ENCODE assay signal across 8 cellular contexts in the genomic region with DNA sequence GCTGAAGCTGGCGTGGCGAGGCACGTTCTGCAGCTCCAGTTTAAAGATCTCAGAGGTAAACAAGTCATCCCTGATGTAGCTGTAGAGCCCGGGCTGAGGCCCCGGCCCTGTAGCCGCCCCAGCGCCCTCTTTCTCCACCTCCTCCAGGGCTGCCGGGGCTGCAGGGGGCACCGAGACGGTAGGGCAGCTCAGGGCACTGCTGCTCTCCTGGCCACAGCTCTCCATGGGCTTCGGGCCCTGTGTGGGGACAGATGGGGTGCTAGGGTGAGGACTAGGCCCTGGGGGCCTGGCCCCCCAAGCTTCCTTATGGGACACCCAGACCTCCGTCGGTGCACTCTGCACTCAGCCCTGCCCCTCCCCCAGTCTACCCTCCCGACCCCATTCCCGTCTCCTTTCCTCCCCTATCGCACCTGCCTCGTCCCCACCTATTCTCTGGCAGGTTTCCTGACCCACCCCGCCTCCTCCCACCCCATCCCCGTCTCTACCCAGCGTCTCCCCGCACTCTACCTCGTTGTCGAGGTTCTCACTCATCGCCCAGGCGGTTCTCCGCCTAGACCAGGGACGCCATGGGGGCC. TPM values are rescaled to one million over a fixed set of nuclear protein-coding genes. Genes with fewer than 3 reads are reported as not detected.
DNase-seq lines count a peak whose midpoint lies in the region; ATAC-seq, FAIRE-seq and TF ChIP-seq lines count a peak whose summit lies in the region.

No MANE protein-coding gene starts in this region.

- H3K27me3 ChIP-seq in body of pancreas (no peaks in the 10 kb centered on the region), HepG2 (ENCODE audit: control insufficient read depth in 1 of 2, insufficient read depth in 2 of 2, low read length in 2 of 2) (no peaks in the 10 kb centered on the region; a peak in 1 of 5 replicates), transverse colon (no peaks in the 10 kb centered on the region)

- no peak overlapping the region for H2AFZ ChIP-seq in HepG2 (ENCODE audit: low read length)

- TF ChIP-seq EP300 in HepG2 (IDR thresholded peaks at IDR 0.05; ENCODE audit: low read depth in 2 of 2, low read length in 2 of 2) (no peak), HepG2 (CRISPR knock-in tag; IDR thresholded peaks at IDR 0.05; ENCODE audit: borderline replicate concordance) (no peak), transverse colon (IDR thresholded peaks at IDR 0.05; ENCODE audit: low read depth) (no peak)

- peak overlapping the region; percentile 47 to 92 for H3K4me3 ChIP-seq in body of pancreas
- peak overlapping the region; percentile 79 to 85 (median 85) for H3K4me3 ChIP-seq in HepG2 (replicated peaks in 1 of 3; ENCODE audit: insufficient read depth in 1 of 3, low read depth in 2 of 3, low read length in 3 of 3)
- peak overlapping the region; percentile 69 to 96 (median 88) for H3K4me3 ChIP-seq in transverse colon

- 0 out of 2 replicates have a peak, but pooled peaks cover 3% of the 10 kb centered on the region for H4K20me1 ChIP-seq in HepG2 (ENCODE audit: insufficient read depth, low read length)

- H3K79me2 ChIP-seq in HepG2 (ENCODE audit: insufficient read depth, low read length), result peaks cover 57% of the 10 kb centered on the region

- H3K27ac Mint-ChIP-seq in activated T-cell treated with anti-CD3 and anti-CD28 coated beads, Interleukin-2, amount 50 U/mL, for 24 hours, result peak overlapping the region; percentile 96

- H3K27me3 Mint-ChIP-seq in activated T-cell treated with anti-CD3 and anti-CD28 coated beads, Interleukin-2, amount 50 U/mL, for 24 hours, result no peaks in the 10 kb centered on the region

- BruUV-seq in HepG2 (replicated peaks; lab: Mats Ljungman, UMichigan), result TSS peak; percentile 66

- DNase-seq in activated T-cell treated with anti-CD3 and anti-CD28 coated beads, Interleukin-2, amount 50 U/mL, for 24 hours, result no peak
- DNase-seq in activated T-cell treated with anti-CD3 and anti-CD28 coated beads for 4 hours (no peak), body of pancreas (peak in 3 of 4 donors; percentile 36 to 58 (median 38)), HepG2 (ENCODE audit: low spot score) (no peak), transverse colon (no peak), NCI-H2029 (lab: John Stamatoyannopoulos, UW) (no peak)

- peak overlapping the region; percentile 90 for H3K4me3 Mint-ChIP-seq in activated T-cell treated with anti-CD3 and anti-CD28 coated beads, Interleukin-2, amount 50 U/mL, for 24 hours

- H3K27ac ChIP-seq in body of pancreas (peak overlapping the region; percentile 66 to 93 (median 88)), HepG2 (ENCODE audit: extremely low read length, insufficient read depth, low read length) (peak overlapping the region; percentile 78), transverse colon (peak overlapping the region; percentile 82 to 95 (median 88))

- CTCF ChIA-PET in HepG2 (lab: Yijun Ruan, JAX; ENCODE audit: low intra/inter-chr PET ratio, low total read pairs), result no interaction called here

- 3 to 4% methylated on average over 10 to 27 of the region's 27 CpGs for WGBS in body of pancreas, 2 donors
- 2% methylated on average over 17 of the region's 27 CpGs for WGBS in HepG2 (ENCODE audit: low lambda C conversion rate)
- 6% methylated on average over 26 of the region's 27 CpGs; no CpG with 5 or more reads in 1 of the 2 donors for WGBS in transverse colon (ENCODE audit: low coverage in 1 of 2), 2 donors

- peak overlapping the region; percentile 90 for H3K9ac ChIP-seq in HepG2 (ENCODE audit: insufficient read depth, low read depth, low read length)

- in situ Hi-C loops in HepG2 (cut with HindIII; ENCODE audit: extremely low pct_ligation_motif_present, low pct_unique_long_range_greater_than_20kb), result no loop called here
- in situ Hi-C loops in transverse colon (cut with MboI; ENCODE audit: low pct_ligation_motif_present in 1 of 4, low pct_unique_long_range_greater_than_20kb in 1 of 4, low sequenced_read_pairs in 3 of 4), result no loop called here

- H3K9me3 Mint-ChIP-seq in activated T-cell treated with anti-CD3 and anti-CD28 coated beads, Interleukin-2, amount 50 U/mL, for 24 hours, result no peaks in the 10 kb centered on the region

- peak overlapping the region; percentile 84 for H3K4me2 ChIP-seq in HepG2 (ENCODE audit: low read depth, low read length)

- no peak for ATAC-seq in body of pancreas
- ATAC-seq in HepG2, result peak; percentile 17
- no peak for ATAC-seq in GM18858 (IDR thresholded peaks at IDR 0.05; ENCODE audit: unreplicated experiment)
- no peak for ATAC-seq in GM18519 (IDR thresholded peaks at IDR 0.05; ENCODE audit: low FRiP score, unreplicated experiment)

- peaks cover 92% of the 10 kb centered on the region for H3K36me3 Mint-ChIP-seq in activated T-cell treated with anti-CD3 and anti-CD28 coated beads, Interleukin-2, amount 50 U/mL, for 24 hours (ENCODE audit: low read depth)

- POLR2A ChIA-PET in HepG2 (lab: Yijun Ruan, JAX), result interaction anchor here (0.7 to 2.2 kb wide), 7 partner anchors 9 to 277 kb away, joined by 3 to 15 read pairs (median 4); a partner anchor contains a TSS

- H3K4me1 ChIP-seq in body of pancreas (peaks cover 60% of the 10 kb centered on the region), HepG2 (ENCODE audit: insufficient read depth, low read length) (peaks cover 54% of the 10 kb centered on the region), transverse colon (peaks cover 14 to 37% (median 27%) of the 10 kb centered on the region in 4 donors)

- H3K36me3 ChIP-seq in body of pancreas (replicated peaks in 1 of 2; ENCODE audit: insufficient read depth in 1 of 2, low read depth in 2 of 2) (peaks cover 0 to 8% of the 10 kb centered on the region in 2 donors), HepG2 (replicated peaks in 1 of 2; ENCODE audit: control insufficient read depth in 1 of 2, insufficient read depth in 2 of 2, low read length in 2 of 2) (peaks cover 9 to 69% of the 10 kb centered on the region in 2 experiments), transverse colon (no peaks in the 10 kb centered on the region)

- TF ChIP-seq RAD21 in HepG2 (CRISPR knock-in tag; IDR thresholded peaks at IDR 0.05), result no peak

- intact Hi-C loops in body of pancreas (cut with DNase I) (no loop called here), HepG2 (cut with micrococcal nuclease; ENCODE audit: unreplicated experiment) (loop anchor here (5.0 kb wide), 1 partner anchor 34 kb away; a partner anchor contains a TSS), transverse colon (cut with DNase I; ENCODE audit: low total_unique reads) (no loop called here)

- no peak for FAIRE-seq in HepG2 (lab: Jason Lieb, UNC)

- TF ChIP-seq POLR2A in body of pancreas (IDR thresholded peaks at IDR 0.05) (no peak), HepG2 (IDR thresholded peaks at IDR 0.05; ENCODE audit: insufficient read depth in 1 of 2, low read depth in 2 of 2, low read length in 2 of 2) (no peak), transverse colon (IDR thresholded peaks at IDR 0.05) (no peak)

- no peaks in the 10 kb centered on the region for H3K9me3 ChIP-seq in body of pancreas
- no peaks in the 10 kb centered on the region for H3K9me3 ChIP-seq in HepG2 (ENCODE audit: low read length)
- no peaks in the 10 kb centered on the region for H3K9me3 ChIP-seq in transverse colon

- peaks cover 64% of the 10 kb centered on the region for H3K4me1 Mint-ChIP-seq in activated T-cell treated with anti-CD3 and anti-CD28 coated beads, Interleukin-2, amount 50 U/mL, for 24 hours (ENCODE audit: low read depth)

- TF ChIP-seq CTCF in body of pancreas (IDR thresholded peaks at IDR 0.05), result no peak
- no peak for TF ChIP-seq CTCF in HepG2 (CRISPR knock-in tag; IDR thresholded peaks at IDR 0.05)
- no peak for TF ChIP-seq CTCF in transverse colon (IDR thresholded peaks at IDR 0.05)

RNA-seq across cellular contexts. Expression of a gene that starts 0.6 kb away (rescaled TPM):
- total RNA-seq in body of pancreas (100 to 1,000 TPM in 1 of 2 donors, 10 to 100 TPM in 1; 69.3 to 134 TPM), HepG2 (2016; rRNA removed; fragmentation: Illumina TruSeq; extraction: Trizol) (492 and 544 TPM in 2 replicates), transverse colon (100 to 1,000 TPM in 3 of 4 donors, 10 to 100 TPM in 1; 45.6 to 128 (median 106) TPM)
- total RNA-seq in HepG2 (2016; cell fraction: cytosol; rRNA removed; fragmentation: Illumina TruSeq; extraction: Trizol; ENCODE audit: low read depth), result 261 and 299 TPM in 2 replicates
- total RNA-seq in HepG2 (2016; cell fraction: insoluble cytoplasmic fraction; rRNA removed; fragmentation: Illumina TruSeq; extraction: Trizol), result 488 and 609 TPM in 2 replicates
- total RNA-seq in HepG2 (2016; cell fraction: membrane; rRNA removed; fragmentation: Illumina TruSeq; extraction: Trizol), result 327 and 371 TPM in 2 replicates
- total RNA-seq in HepG2 (2016; cell fraction: nucleus; rRNA removed; fragmentation: Illumina TruSeq; extraction: Trizol), result 174 and 196 TPM in 2 replicates
- polyA plus RNA-seq in HepG2 (2011; rRNA removed), result 167 and 181 TPM in 2 replicates
- 186 and 192 TPM in 2 replicates for polyA plus RNA-seq in HepG2 (2011; cell fraction: cytosol; rRNA removed)
- polyA plus RNA-seq in HepG2 (2011; cell fraction: nucleus; rRNA removed), result 148 and 170 TPM in 2 replicates
- 127 and 149 TPM in 2 replicates for polyA plus RNA-seq in HepG2 (2012)
- polyA plus RNA-seq in HepG2 (2016; cell fraction: cytosol; fragmentation: Illumina TruSeq; extraction: Trizol; ENCODE audit: low read depth), result 239 and 293 TPM in 2 replicates
- 614 and 703 TPM in 2 replicates for polyA plus RNA-seq in HepG2 (2016; cell fraction: insoluble cytoplasmic fraction; fragmentation: Illumina TruSeq; extraction: Trizol; ENCODE audit: low read depth)
- polyA plus RNA-seq in HepG2 (2016; cell fraction: membrane; fragmentation: Illumina TruSeq; extraction: Trizol; ENCODE audit: low read depth), result 272 and 323 TPM in 2 replicates
- 346 and 368 TPM in 2 replicates for polyA plus RNA-seq in HepG2 (2016; cell fraction: nucleus; fragmentation: Illumina TruSeq; extraction: Trizol; ENCODE audit: insufficient read depth, low read depth)
- polyA minus RNA-seq in HepG2 (2011; rRNA and poly(A)+ RNA removed; ENCODE audit: low replicate concordance), result 156 and 233 TPM in 2 replicates
- polyA minus RNA-seq in HepG2 (2011; cell fraction: cytosol; rRNA and poly(A)+ RNA removed), result 76.0 and 88.9 TPM in 2 replicates
- polyA minus RNA-seq in HepG2 (2011; cell fraction: nucleus; rRNA and poly(A)+ RNA removed), result 52.2 and 57.9 TPM in 2 replicates

RNA-seq across cellular contexts. Expression of a gene that starts 0.6 kb away (rescaled TPM):
- total RNA-seq in body of pancreas (10 to 100 TPM; 76.8 to 98.6 TPM), HepG2 (2016; rRNA removed; fragmentation: Illumina TruSeq; extraction: Trizol) (18.4 and 30.3 TPM in 2 replicates), transverse colon (10 to 100 TPM; 38.6 to 77.4 (median 46.5) TPM)
- 11.5 and 14.4 TPM in 2 replicates for total RNA-seq in HepG2 (2016; cell fraction: cytosol; rRNA removed; fragmentation: Illumina TruSeq; extraction: Trizol; ENCODE audit: low read depth)
- total RNA-seq in HepG2 (2016; cell fraction: insoluble cytoplasmic fraction; rRNA removed; fragmentation: Illumina TruSeq; extraction: Trizol), result 16.2 and 32.5 TPM in 2 replicates
- 15.5 and 21.4 TPM in 2 replicates for total RNA-seq in HepG2 (2016; cell fraction: membrane; rRNA removed; fragmentation: Illumina TruSeq; extraction: Trizol)
- 35.9 and 49.2 TPM in 2 replicates for total RNA-seq in HepG2 (2016; cell fraction: nucleus; rRNA removed; fragmentation: Illumina TruSeq; extraction: Trizol)
- polyA plus RNA-seq in HepG2 (2011; rRNA removed), result 24.0 and 30.8 TPM in 2 replicates
- polyA plus RNA-seq in HepG2 (2011; cell fraction: cytosol; rRNA removed), result 12.3 and 19.2 TPM in 2 replicates
- 251 and 263 TPM in 2 replicates for polyA plus RNA-seq in HepG2 (2011; cell fraction: nucleus; rRNA removed)
- polyA plus RNA-seq in HepG2 (2012), result 17.6 and 20.5 TPM in 2 replicates
- polyA plus RNA-seq in HepG2 (2016; cell fraction: cytosol; fragmentation: Illumina TruSeq; extraction: Trizol; ENCODE audit: low read depth), result 7.7 TPM in 2 replicates
- polyA plus RNA-seq in HepG2 (2016; cell fraction: insoluble cytoplasmic fraction; fragmentation: Illumina TruSeq; extraction: Trizol; ENCODE audit: low read depth), result 20.9 and 22.1 TPM in 2 replicates
- 11.9 and 13.0 TPM in 2 replicates for polyA plus RNA-seq in HepG2 (2016; cell fraction: membrane; fragmentation: Illumina TruSeq; extraction: Trizol; ENCODE audit: low read depth)
- 95.8 and 103 TPM in 2 replicates for polyA plus RNA-seq in HepG2 (2016; cell fraction: nucleus; fragmentation: Illumina TruSeq; extraction: Trizol; ENCODE audit: insufficient read depth, low read depth)
- 51.2 and 62.1 TPM in 2 replicates for polyA minus RNA-seq in HepG2 (2011; rRNA and poly(A)+ RNA removed; ENCODE audit: low replicate concordance)
- 10.6 and 13.6 TPM in 2 replicates for polyA minus RNA-seq in HepG2 (2011; cell fraction: cytosol; rRNA and poly(A)+ RNA removed)
- polyA minus RNA-seq in HepG2 (2011; cell fraction: nucleus; rRNA and poly(A)+ RNA removed), result 48.9 and 53.0 TPM in 2 replicates

RNA-seq across cellular contexts. Expression of a gene that starts 15.1 kb away (rescaled TPM):
- 10 to 100 TPM; 20.0 to 21.4 TPM for total RNA-seq in body of pancreas
- 2.2 and 7.5 TPM in 2 replicates for total RNA-seq in HepG2 (2016; rRNA removed; fragmentation: Illumina TruSeq; extraction: Trizol)
- 9.7 and 13.0 TPM in 2 replicates for total RNA-seq in HepG2 (2016; cell fraction: cytosol; rRNA removed; fragmentation: Illumina TruSeq; extraction: Trizol; ENCODE audit: low read depth)
- total RNA-seq in HepG2 (2016; cell fraction: insoluble cytoplasmic fraction; rRNA removed; fragmentation: Illumina TruSeq; extraction: Trizol), result 2.3 and 6.9 TPM in 2 replicates
- 7.3 and 7.7 TPM in 2 replicates for total RNA-seq in HepG2 (2016; cell fraction: membrane; rRNA removed; fragmentation: Illumina TruSeq; extraction: Trizol)
- total RNA-seq in HepG2 (2016; cell fraction: nucleus; rRNA removed; fragmentation: Illumina TruSeq; extraction: Trizol), result 10.4 and 12.9 TPM in 2 replicates
- 21.3 and 23.8 TPM in 2 replicates for polyA plus RNA-seq in HepG2 (2011; rRNA removed)
- 7.4 and 11.5 TPM in 2 replicates for polyA plus RNA-seq in HepG2 (2011; cell fraction: cytosol; rRNA removed)
- 339 and 424 TPM in 2 replicates for polyA plus RNA-seq in HepG2 (2011; cell fraction: nucleus; rRNA removed)
- 20.4 and 23.6 TPM in 2 replicates for polyA plus RNA-seq in HepG2 (2012)
- polyA plus RNA-seq in HepG2 (2016; cell fraction: cytosol; fragmentation: Illumina TruSeq; extraction: Trizol; ENCODE audit: low read depth), result 4.7 and 5.5 TPM in 2 replicates
- polyA plus RNA-seq in HepG2 (2016; cell fraction: insoluble cytoplasmic fraction; fragmentation: Illumina TruSeq; extraction: Trizol; ENCODE audit: low read depth), result 6.9 and 9.6 TPM in 2 replicates
- polyA plus RNA-seq in HepG2 (2016; cell fraction: membrane; fragmentation: Illumina TruSeq; extraction: Trizol; ENCODE audit: low read depth), result 13.6 and 14.9 TPM in 2 replicates
- 107 and 110 TPM in 2 replicates for polyA plus RNA-seq in HepG2 (2016; cell fraction: nucleus; fragmentation: Illumina TruSeq; extraction: Trizol; ENCODE audit: insufficient read depth, low read depth)
- 10.0 and 10.2 TPM in 2 replicates for polyA minus RNA-seq in HepG2 (2011; rRNA and poly(A)+ RNA removed; ENCODE audit: low replicate concordance)
- 4.3 and 6.2 TPM in 2 replicates for polyA minus RNA-seq in HepG2 (2011; cell fraction: cytosol; rRNA and poly(A)+ RNA removed)
- 11.3 and 19.8 TPM in 2 replicates for polyA minus RNA-seq in HepG2 (2011; cell fraction: nucleus; rRNA and poly(A)+ RNA removed)
- total RNA-seq in transverse colon, result 10 to 100 TPM; 14.7 to 56.5 (median 17.1) TPM

RNA-seq across cellular contexts. Expression of a gene that starts 34.4 kb away (rescaled TPM):
- total RNA-seq in body of pancreas (not detected), HepG2 (2016; rRNA removed; fragmentation: Illumina TruSeq; extraction: Trizol) (not detected in 2 replicates), transverse colon (under 1 TPM in 1 of 4 donors, not detected in 3; 0.41 TPM)
- total RNA-seq in HepG2 (2016; cell fraction: cytosol; rRNA removed; fragmentation: Illumina TruSeq; extraction: Trizol; ENCODE audit: low read depth), result not detected in 2 replicates
- total RNA-seq in HepG2 (2016; cell fraction: insoluble cytoplasmic fraction; rRNA removed; fragmentation: Illumina TruSeq; extraction: Trizol), result not detected in 2 replicates
- not detected in 2 replicates for total RNA-seq in HepG2 (2016; cell fraction: membrane; rRNA removed; fragmentation: Illumina TruSeq; extraction: Trizol)
- not detected in 2 replicates for total RNA-seq in HepG2 (2016; cell fraction: nucleus; rRNA removed; fragmentation: Illumina TruSeq; extraction: Trizol)
- polyA plus RNA-seq in HepG2 (2011; rRNA removed), result not detected in 2 replicates
- not detected in 2 replicates for polyA plus RNA-seq in HepG2 (2011; cell fraction: cytosol; rRNA removed)
- polyA plus RNA-seq in HepG2 (2011; cell fraction: nucleus; rRNA removed), result not detected in 2 replicates
- polyA plus RNA-seq in HepG2 (2012), result not detected in 2 replicates
- not detected in 2 replicates for polyA plus RNA-seq in HepG2 (2016; cell fraction: cytosol; fragmentation: Illumina TruSeq; extraction: Trizol; ENCODE audit: low read depth)
- polyA plus RNA-seq in HepG2 (2016; cell fraction: insoluble cytoplasmic fraction; fragmentation: Illumina TruSeq; extraction: Trizol; ENCODE audit: low read depth), result not detected in 2 replicates
- polyA plus RNA-seq in HepG2 (2016; cell fraction: membrane; fragmentation: Illumina TruSeq; extraction: Trizol; ENCODE audit: low read depth), result not detected in 2 replicates
- polyA plus RNA-seq in HepG2 (2016; cell fraction: nucleus; fragmentation: Illumina TruSeq; extraction: Trizol; ENCODE audit: insufficient read depth, low read depth), result not detected in 2 replicates
- not detected in 2 replicates for polyA minus RNA-seq in HepG2 (2011; rRNA and poly(A)+ RNA removed; ENCODE audit: low replicate concordance)
- polyA minus RNA-seq in HepG2 (2011; cell fraction: cytosol; rRNA and poly(A)+ RNA removed), result not detected in 2 replicates
- not detected in 2 replicates for polyA minus RNA-seq in HepG2 (2011; cell fraction: nucleus; rRNA and poly(A)+ RNA removed)

RNA-seq across cellular contexts. Expression of a gene that starts 36.4 kb away (rescaled TPM):
- 10 to 100 TPM; 25.7 to 53.4 TPM for total RNA-seq in body of pancreas
- total RNA-seq in HepG2 (2016; rRNA removed; fragmentation: Illumina TruSeq; extraction: Trizol), result 14.8 and 23.2 TPM in 2 replicates
- 6.6 and 9.7 TPM in 2 replicates for total RNA-seq in HepG2 (2016; cell fraction: cytosol; rRNA removed; fragmentation: Illumina TruSeq; extraction: Trizol; ENCODE audit: low read depth)
- total RNA-seq in HepG2 (2016; cell fraction: insoluble cytoplasmic fraction; rRNA removed; fragmentation: Illumina TruSeq; extraction: Trizol), result 12.0 and 23.2 TPM in 2 replicates
- 9.0 and 9.2 TPM in 2 replicates for total RNA-seq in HepG2 (2016; cell fraction: membrane; rRNA removed; fragmentation: Illumina TruSeq; extraction: Trizol)
- 31.9 and 36.2 TPM in 2 replicates for total RNA-seq in HepG2 (2016; cell fraction: nucleus; rRNA removed; fragmentation: Illumina TruSeq; extraction: Trizol)
- 10.2 and 14.6 TPM in 2 replicates for polyA plus RNA-seq in HepG2 (2011; rRNA removed)
- 5.7 and 6.4 TPM in 2 replicates for polyA plus RNA-seq in HepG2 (2011; cell fraction: cytosol; rRNA removed)
- 78.1 and 81.2 TPM in 2 replicates for polyA plus RNA-seq in HepG2 (2011; cell fraction: nucleus; rRNA removed)
- polyA plus RNA-seq in HepG2 (2012), result 11.5 and 13.9 TPM in 2 replicates
- 2.2 and 2.4 TPM in 2 replicates for polyA plus RNA-seq in HepG2 (2016; cell fraction: cytosol; fragmentation: Illumina TruSeq; extraction: Trizol; ENCODE audit: low read depth)
- 11.4 and 14.1 TPM in 2 replicates for polyA plus RNA-seq in HepG2 (2016; cell fraction: insoluble cytoplasmic fraction; fragmentation: Illumina TruSeq; extraction: Trizol; ENCODE audit: low read depth)
- polyA plus RNA-seq in HepG2 (2016; cell fraction: membrane; fragmentation: Illumina TruSeq; extraction: Trizol; ENCODE audit: low read depth), result 4.9 TPM in 2 replicates
- 67.7 and 78.1 TPM in 2 replicates for polyA plus RNA-seq in HepG2 (2016; cell fraction: nucleus; fragmentation: Illumina TruSeq; extraction: Trizol; ENCODE audit: insufficient read depth, low read depth)
- 25.9 and 28.5 TPM in 2 replicates for polyA minus RNA-seq in HepG2 (2011; rRNA and poly(A)+ RNA removed; ENCODE audit: low replicate concordance)
- 4.4 and 5.3 TPM in 2 replicates for polyA minus RNA-seq in HepG2 (2011; cell fraction: cytosol; rRNA and poly(A)+ RNA removed)
- polyA minus RNA-seq in HepG2 (2011; cell fraction: nucleus; rRNA and poly(A)+ RNA removed), result 31.7 and 34.0 TPM in 2 replicates
- total RNA-seq in transverse colon, result 100 to 1,000 TPM in 1 of 4 donors, 10 to 100 TPM in 3; 34.3 to 182 (median 64.7) TPM

Comparison
In these comparisons a context has a peak if more than half of its experiments do, and no peak if none do; other contexts are left out.
1. DNase-seq: peak in body of pancreas (3 of 4); none in activated T-cell treated with anti-CD3 and anti-CD28 coated beads, Interleukin-2, amount 50 U/mL, for 24 hours (single experiment), activated T-cell treated with anti-CD3 and anti-CD28 coated beads for 4 hours (single experiment), HepG2 (single experiment), transverse colon (single experiment) and NCI-H2029 (single experiment).
2. Peak in every context shown above with its lines, with median percentiles within 50 percentile points of each other: H3K27ac ChIP-seq and H3K4me3 ChIP-seq.